ENCODE assay signal across 8 cellular contexts in genomic region chr12:132593938-132594358, GRCh38. TPM values are rescaled to one million over a fixed set of nuclear protein-coding genes. Genes with fewer than 3 reads are reported as not detected.
DNase-seq lines count a peak whose midpoint lies in the region; ATAC-seq, FAIRE-seq and TF ChIP-seq lines count a peak whose summit lies in the region.

No MANE protein-coding gene starts in this region.

- no peak for TF ChIP-seq EP300 in H1 (IDR thresholded peaks at IDR 0.05; ENCODE audit: borderline replicate concordance in 1 of 2, low read depth in 2 of 2, low read length in 2 of 2)

- no peak overlapping the region for H3K14ac ChIP-seq in H1 (ENCODE audit: insufficient read length)

- no peak overlapping the region for H4K5ac ChIP-seq in H1 (ENCODE audit: insufficient read length, low read depth, low read length)

- no peak overlapping the region for H3K18ac ChIP-seq in H1 (ENCODE audit: extremely low read depth, low read length)

- no peak overlapping the region for H3K4me2 ChIP-seq in H1 (ENCODE audit: insufficient read depth in 1 of 2, low read depth in 2 of 2, low read length in 2 of 2)

- no peak overlapping the region for H3K56ac ChIP-seq in H1 (replicated peaks; ENCODE audit: insufficient read length, low read depth, low read length)

- no peaks in the 10 kb centered on the region for H3K79me2 ChIP-seq in H1 (ENCODE audit: control insufficient read depth in 1 of 2, insufficient read depth in 2 of 2, low read length in 2 of 2)

- H3K27ac ChIP-seq in SJSA1 (no peak overlapping the region), H1 (ENCODE audit: low read depth, low read length) (no peak overlapping the region), thyroid gland (no peak overlapping the region)

- H3K9ac ChIP-seq in H1 (replicated peaks in 1 of 4; ENCODE audit: extremely low read depth in 1 of 4, low read depth in 3 of 4, low read length in 3 of 4) = no peak overlapping the region

- no peak for TF ChIP-seq RAD21 in H1 (IDR thresholded peaks at IDR 0.05 in 1 of 2, conservative IDR thresholded peaks at IDR 0.05 in 1 of 2; ENCODE audit: low read depth in 2 of 2, low read length in 2 of 2)

- no peak overlapping the region for H2BK20ac ChIP-seq in H1 (ENCODE audit: low read length)

- peak; percentile 79 for FAIRE-seq in H1 (lab: Jason Lieb, UNC)

- H3K27me3 ChIP-seq in BJ (ENCODE audit: control insufficient read depth, insufficient read depth, low read length) (no peaks in the 10 kb centered on the region), SJSA1 (replicated peaks) (peaks cover 4% of the 10 kb centered on the region; the same call in 1 of the 2 replicates), H1 (replicated peaks in 1 of 4; ENCODE audit: control insufficient read depth in 3 of 4, extremely low read depth in 1 of 4, insufficient read depth in 3 of 4, low read length in 3 of 4) (peaks cover 25 to 60% (median 58%) of the 10 kb centered on the region in 4 experiments), thyroid gland (no peaks in the 10 kb centered on the region)

- peaks cover 4% of the 10 kb centered on the region; the same call in 1 of the 2 replicates for H3K23me2 ChIP-seq in H1 (ENCODE audit: low read depth, low read length)

- H2BK5ac ChIP-seq in H1 (ENCODE audit: low read depth, low read length) = no peak overlapping the region

- H4K8ac ChIP-seq in H1 (ENCODE audit: extremely low read depth, insufficient read depth, low read length) = no peak overlapping the region

- no peaks in the 10 kb centered on the region for H3K9me3 ChIP-seq in SJSA1 (replicated peaks)
- peaks cover 0 to 7% of the 10 kb centered on the region in 2 experiments; a peak in 1 of 4 replicates for H3K9me3 ChIP-seq in H1 (ENCODE audit: insufficient read depth in 2 of 2, low read depth in 1 of 2, low read length in 1 of 2)
- no peaks in the 10 kb centered on the region for H3K9me3 ChIP-seq in thyroid gland

- no peak overlapping the region for H2BK12ac ChIP-seq in H1 (ENCODE audit: low read depth, low read length)

- ATAC-seq in GM19328 (IDR thresholded peaks at IDR 0.05; ENCODE audit: unreplicated experiment) = peak; percentile 76

- no peak overlapping the region for H3K4me3 ChIP-seq in BJ (ENCODE audit: low read depth, low read length)
- H3K4me3 ChIP-seq in SJSA1 = no peak overlapping the region
- no peak overlapping the region for H3K4me3 ChIP-seq in H1 (ENCODE audit: extremely low read depth in 1 of 4, insufficient read depth in 2 of 4, low read depth in 3 of 4, low read length in 4 of 4)
- no peak overlapping the region for H3K4me3 ChIP-seq in thyroid gland (replicated peaks in 1 of 3)

- intact Hi-C loops in thyroid gland (cut with DNase I) = no loop called here

- no peak for TF ChIP-seq POLR2A in H1 (IDR thresholded peaks at IDR 0.05; ENCODE audit: control extremely low read depth in 1 of 2, low read depth in 2 of 2, low read length in 2 of 2)
- TF ChIP-seq POLR2A in thyroid gland (IDR thresholded peaks at IDR 0.05) = peak in 1 of 2 donors; percentile 28

- CTCF ChIA-PET in BJ (lab: Yijun Ruan, JAX) (interaction anchor here (1.6 kb wide), 2 partner anchors 33 to 45 kb away, joined by 3 to 5 read pairs; no protein-coding TSS in a partner anchor), H1 (lab: Charles Lee; ENCODE audit: partially characterized antibody) (interaction anchor here (0.6 to 2.1 kb wide), 5 partner anchors 9 to 179 kb away, joined by 3 to 8 read pairs (median 3); no protein-coding TSS in a partner anchor)

- POLR2A ChIA-PET in BJ (lab: Charles Lee) = no interaction called here
- POLR2A ChIA-PET in H1 (lab: Charles Lee; ENCODE audit: partially characterized antibody) = interaction anchor here (1.1 to 3.3 kb wide), 3 partner anchors 11 to 33 kb away, joined by 3 to 20 read pairs (median 6); no protein-coding TSS in a partner anchor

- H2AK5ac ChIP-seq in H1 (ENCODE audit: low read depth, low read length) = no peak overlapping the region

- peaks cover 13% of the 10 kb centered on the region for H3K4me1 ChIP-seq in SJSA1 (replicated peaks)
- H3K4me1 ChIP-seq in H1 (replicated peaks in 1 of 4; ENCODE audit: control insufficient read depth in 3 of 4, insufficient read depth in 4 of 4, low read length in 3 of 4) = no peaks in the 10 kb centered on the region
- peaks cover 0 to 3% of the 10 kb centered on the region in 2 donors for H3K4me1 ChIP-seq in thyroid gland

- no peak overlapping the region for H4K91ac ChIP-seq in H1 (replicated peaks; ENCODE audit: insufficient read length, low read length)

- H4K20me1 ChIP-seq in H1 (replicated peaks in 1 of 2; ENCODE audit: control insufficient read depth in 1 of 2, insufficient read depth in 2 of 2, low read length in 2 of 2) = peaks cover 0 to 6% of the 10 kb centered on the region in 2 experiments

- H3K79me1 ChIP-seq in H1 (ENCODE audit: low read depth, low read length) = no peaks in the 10 kb centered on the region

- no peak for TF ChIP-seq CTCF in BJ (IDR thresholded peaks at IDR 0.05; ENCODE audit: insufficient read depth, low read depth, low read length)
- TF ChIP-seq CTCF in H1 (IDR thresholded peaks at IDR 0.05; ENCODE audit: control extremely low read depth in 1 of 3, insufficient read depth in 1 of 3, low read depth in 1 of 3, low read length in 3 of 3) = no peak
- TF ChIP-seq CTCF in thyroid gland (IDR thresholded peaks at IDR 0.05) = no peak

- H3K4ac ChIP-seq in H1 (replicated peaks; ENCODE audit: insufficient read length, low read depth, low read length) = no peak overlapping the region

- no peak overlapping the region for H2AFZ ChIP-seq in H1 (ENCODE audit: low read length)

- H3K23ac ChIP-seq in H1 (ENCODE audit: insufficient read length) = no peak overlapping the region

- peak; percentile 79 for DNase-seq in BJ (ENCODE audit: low read depth)
- peak; percentile 56 for DNase-seq in MV-4-11 (lab: John Stamatoyannopoulos, UW)
- peak; percentile 65 to 93 for DNase-seq in SJSA1 (ENCODE audit: low read depth in 1 of 2, low spot score in 2 of 2)
- peak in 1 of 2 experiments; percentile 77 for DNase-seq in H1 (ENCODE audit: low read depth in 1 of 2, low spot score in 2 of 2)
- DNase-seq in lung microvascular endothelial cell (ENCODE audit: low read depth in 2 of 2) = peak; percentile 98
- DNase-seq in thyroid gland = peak; percentile 90
- no peak for DNase-seq in NK-92 (lab: John Stamatoyannopoulos, UW; ENCODE audit: unreplicated experiment)

- H2BK120ac ChIP-seq in H1 (replicated peaks; ENCODE audit: low read depth, low read length) = no peak overlapping the region

- H2BK15ac ChIP-seq in H1 (ENCODE audit: low read length) = no peak overlapping the region

- H3K36me3 ChIP-seq in BJ (ENCODE audit: control insufficient read depth, insufficient read depth, low read length) (no peaks in the 10 kb centered on the region), SJSA1 (no peaks in the 10 kb centered on the region), H1 (ENCODE audit: control insufficient read depth in 2 of 4, insufficient read depth in 4 of 4, low read length in 3 of 4) (no peaks in the 10 kb centered on the region), thyroid gland (no peaks in the 10 kb centered on the region)

- 38% methylated on average over 11 of the region's 11 CpGs; no CpG with 5 or more reads in 1 of the 2 experiments for WGBS in H1 (ENCODE audit: extremely low coverage in 1 of 2, insufficient coverage in 1 of 2, insufficient read length in 1 of 2, insufficient replicate concordance in 2 of 2, low coverage in 1 of 2, low lambda C conversion rate in 2 of 2, missing lambda C conversion rate in 1 of 2), 2 experiments
- 32 to 43% methylated on average over 11 of the region's 11 CpGs for WGBS in thyroid gland, 2 donors

TF ChIP-seq in H1, 55 proteins besides CTCF, POLR2A, EP300 and RAD21:
- TF ChIP-seq ZNF274 (IDR thresholded peaks at IDR 0.05; ENCODE audit: borderline replicate concordance, extremely low read depth, low read length) (no peak), TAF1 (IDR thresholded peaks at IDR 0.05; ENCODE audit: low read depth, low read length) (peak; percentile 48; the same call in 1 of the 2 replicates)

RNA-seq across cellular contexts. Expression of gene LRCOL1, which starts 16.4 kb away (rescaled TPM):
- polyA plus RNA-seq in BJ (2011; rRNA removed) = 0.11 and 0.15 TPM in 2 replicates
- polyA minus RNA-seq in BJ (2011; rRNA and poly(A)+ RNA removed) = not detected in 2 replicates
- not detected in 2 replicates for total RNA-seq in SJSA1 (2014; rRNA removed; shearing (Covaris generic))
- total RNA-seq in H1 (2021; fragmentation: NEBNext Ultra II Directional; extraction: Animal tissue kit (Norgen Biotek cat#: 25700)) = not detected in 2 replicates
- 0.42 TPM in 1 of 2 replicates, not detected in the other for polyA plus RNA-seq in H1 (2011; rRNA removed)
- 0.18 TPM for polyA plus RNA-seq in H1 (2011; cell fraction: cytosol; rRNA removed)
- 1.6 TPM for polyA plus RNA-seq in H1 (2011; cell fraction: nucleus; rRNA removed)
- polyA plus RNA-seq in H1 (2012, experiment 1 of 2) = not detected in 4 replicates
- polyA plus RNA-seq in H1 (2012, experiment 2 of 2) = not detected
- not detected for polyA plus RNA-seq in H1 (2013, experiment 1 of 2)
- 0.09 TPM for polyA plus RNA-seq in H1 (2013, experiment 2 of 2)
- polyA minus RNA-seq in H1 (2011; rRNA and poly(A)+ RNA removed) = not detected in 2 replicates
- not detected for polyA minus RNA-seq in H1 (2011; cell fraction: cytosol; rRNA and poly(A)+ RNA removed)
- polyA minus RNA-seq in H1 (2011; cell fraction: nucleus; rRNA and poly(A)+ RNA removed) = not detected
- 1.3 and 2.2 TPM in 2 replicates for total RNA-seq in lung microvascular endothelial cell
- total RNA-seq in thyroid gland = 1 to 10 TPM in 2 of 4 donors, under 1 TPM in 1, not detected in 1; 0.89 to 3.2 (median 3.2) TPM

RNA-seq across cellular contexts. Expression of gene P2RX2, which starts 24.6 kb away (rescaled TPM):
- polyA plus RNA-seq in BJ (2011; rRNA removed) (not detected in 2 replicates), H1 (2011; rRNA removed) (2.2 and 6.3 TPM in 2 replicates)
- polyA minus RNA-seq in BJ (2011; rRNA and poly(A)+ RNA removed) = not detected in 2 replicates
- not detected in 2 replicates for total RNA-seq in SJSA1 (2014; rRNA removed; shearing (Covaris generic))
- 0.84 and 1.5 TPM in 2 replicates for total RNA-seq in H1 (2021; fragmentation: NEBNext Ultra II Directional; extraction: Animal tissue kit (Norgen Biotek cat#: 25700))
- 4.0 TPM for polyA plus RNA-seq in H1 (2011; cell fraction: cytosol; rRNA removed)
- 40.4 TPM for polyA plus RNA-seq in H1 (2011; cell fraction: nucleus; rRNA removed)
- polyA plus RNA-seq in H1 (2012, experiment 1 of 2) = 2.0 to 3.0 TPM (median 2.5 TPM) in 4 replicates
- polyA plus RNA-seq in H1 (2012, experiment 2 of 2) = 1.5 TPM
- polyA plus RNA-seq in H1 (2013, experiment 1 of 2) = 1.9 TPM
- polyA plus RNA-seq in H1 (2013, experiment 2 of 2) = 1.7 TPM
- 0.50 and 0.54 TPM in 2 replicates for polyA minus RNA-seq in H1 (2011; rRNA and poly(A)+ RNA removed)
- 0.59 TPM for polyA minus RNA-seq in H1 (2011; cell fraction: cytosol; rRNA and poly(A)+ RNA removed)
- polyA minus RNA-seq in H1 (2011; cell fraction: nucleus; rRNA and poly(A)+ RNA removed) = 2.2 TPM
- total RNA-seq in lung microvascular endothelial cell (not detected in 2 replicates), thyroid gland (under 1 TPM in 1 of 4 donors, not detected in 3; 0.45 TPM)
